ENCODE assay signal across 18 cellular contexts in genomic region chr6:45835725-45836437, GRCh38.
A peak's percentile ranks its signal among the peaks of the same experiment; 100 is the strongest.
DNase-seq lines count a peak whose midpoint lies in the region; ATAC-seq, FAIRE-seq and TF ChIP-seq lines count a peak whose summit lies in the region.
"Had no signal": no experiment of that assay in that cellular context is flagged by ENCODE, and none has a peak within 500 bp of the region (broad histone marks: within the 10 kb centered on the region; RNA-seq: fewer than 3 reads in every experiment).

No MANE protein-coding gene starts in this region.

- no TSS peak for BruUV-seq in HepG2 (replicated peaks; lab: Mats Ljungman, UMichigan)

- no peak for TF ChIP-seq POLR2A in HepG2 (IDR thresholded peaks at IDR 0.05; ENCODE audit: insufficient read depth in 1 of 2, low read depth in 2 of 2, low read length in 2 of 2)

- intact Hi-C loops in activated CD4-positive, alpha-beta memory T cell treated with anti-CD3 and anti-CD28 coated beads for 36 hours (cut with micrococcal nuclease): no loop called here
- intact Hi-C loops in HepG2 (cut with micrococcal nuclease; ENCODE audit: unreplicated experiment): no loop called here

- H3K27ac ChIP-seq in mesenchymal stem cell (ENCODE audit: low read length, poor library complexity, severe bottlenecking): peak overlapping the region; percentile 59
- no peak overlapping the region for H3K27ac ChIP-seq in HepG2 (ENCODE audit: extremely low read length, insufficient read depth, low read length)
- H3K27ac ChIP-seq: C4-2B, Peyer's patch, uterus had no signal

- H3K9ac ChIP-seq in mesenchymal stem cell (ENCODE audit: low read length) (no peak overlapping the region), HepG2 (ENCODE audit: insufficient read depth, low read depth, low read length) (no peak overlapping the region)

- H2AK5ac ChIP-seq in mesenchymal stem cell (ENCODE audit: low read length, severe bottlenecking): no peak overlapping the region

- peak overlapping the region; percentile 80 for H3K27ac Mint-ChIP-seq in activated CD4-positive, alpha-beta memory T cell treated with anti-CD3 and anti-CD28 coated beads for 36 hours
- H3K27ac Mint-ChIP-seq: activated CD4-positive, alpha-beta T cell treated with anti-CD3 and anti-CD28 coated beads, Interleukin-2, amount 10 ng/mL, durations not matched to agents 7 days and 5 days; IgD-negative memory B cell; T-cell had no signal

- no peak overlapping the region for H2AFZ ChIP-seq in mesenchymal stem cell (ENCODE audit: low read depth, low read length)
- H2AFZ ChIP-seq in HepG2 (ENCODE audit: low read length): no peak overlapping the region

- peak overlapping the region; percentile 45 for H3K4me3 Mint-ChIP-seq in activated CD4-positive, alpha-beta memory T cell treated with anti-CD3 and anti-CD28 coated beads for 36 hours
- H3K4me3 Mint-ChIP-seq: activated CD4-positive, alpha-beta T cell treated with anti-CD3 and anti-CD28 coated beads, Interleukin-2, amount 10 ng/mL, durations not matched to agents 7 days and 5 days; IgD-negative memory B cell; naive thymus-derived CD4-positive, alpha-beta T cell; T-cell had no signal

- no peak overlapping the region for H3K23ac ChIP-seq in mesenchymal stem cell (ENCODE audit: low read length in 2 of 2)

- H3K4me3 ChIP-seq in GM12865 (ENCODE audit: low read depth, low read length) (no peak overlapping the region), mesenchymal stem cell (ENCODE audit: insufficient read depth in 1 of 2, low read depth in 1 of 2, low read length in 2 of 2) (no peak overlapping the region), HepG2 (replicated peaks in 1 of 3; ENCODE audit: insufficient read depth in 1 of 3, low read depth in 2 of 3, low read length in 3 of 3) (no peak overlapping the region)
- H3K4me3 ChIP-seq: Peyer's patch, uterus had no signal

- DNase-seq in GM12865 (ENCODE audit: low read depth): peak; percentile 13
- peak; percentile 6 for DNase-seq in HCEC 1CT
- peak; percentile 47 for DNase-seq in activated CD4-positive, alpha-beta memory T cell treated with anti-CD3 and anti-CD28 coated beads for 36 hours
- no peak for DNase-seq in mesenchymal stem cell
- no peak for DNase-seq in HepG2 (ENCODE audit: low spot score)
- no peak for DNase-seq in DMS114 treated with DMSO at 0.1 percent for 48 hours (lab: John Stamatoyannopoulos, UW; ENCODE audit: unreplicated experiment)
- DNase-seq: activated CD4-positive, alpha-beta T cell treated with anti-CD3 and anti-CD28 coated beads, Interleukin-2, amount 10 ng/mL, durations not matched to agents 7 days and 5 days; central memory CD4-positive, alpha-beta T cell; islet precursor cell; naive thymus-derived CD4-positive, alpha-beta T cell; NCI-H510A; Peyer's patch; retina; T-cell; uterus had no signal

- in situ Hi-C loops in HepG2 (cut with HindIII; ENCODE audit: extremely low pct_ligation_motif_present, low pct_unique_long_range_greater_than_20kb): no loop called here

- no peak overlapping the region for H3K4ac ChIP-seq in mesenchymal stem cell (ENCODE audit: low read depth in 1 of 2, low read length in 2 of 2)

- TF ChIP-seq RAD21 in HepG2 (CRISPR knock-in tag; IDR thresholded peaks at IDR 0.05): no peak

- no peak overlapping the region for H2BK12ac ChIP-seq in mesenchymal stem cell (ENCODE audit: low read length in 2 of 2)

- H3K14ac ChIP-seq in mesenchymal stem cell (ENCODE audit: low read length in 2 of 2): no peak overlapping the region

- H3K4me1 Mint-ChIP-seq in activated CD4-positive, alpha-beta memory T cell treated with anti-CD3 and anti-CD28 coated beads for 36 hours (ENCODE audit: low read depth): peaks cover 53% of the 10 kb centered on the region

- ATAC-seq in HepG2 (no peak), HG03565 (IDR thresholded peaks at IDR 0.05; ENCODE audit: unreplicated experiment) (no peak)
- ATAC-seq: naive thymus-derived CD4-positive, alpha-beta T cell; T-cell had no signal

- H4K91ac ChIP-seq in mesenchymal stem cell (ENCODE audit: low read length): no peak overlapping the region

- no peak overlapping the region for H2BK5ac ChIP-seq in mesenchymal stem cell (ENCODE audit: low read depth, low read length, poor library complexity, severe bottlenecking)

- H3K27me3 Mint-ChIP-seq in activated CD4-positive, alpha-beta memory T cell treated with anti-CD3 and anti-CD28 coated beads for 36 hours: no peaks in the 10 kb centered on the region
- H3K27me3 Mint-ChIP-seq: activated CD4-positive, alpha-beta T cell treated with anti-CD3 and anti-CD28 coated beads, Interleukin-2, amount 10 ng/mL, durations not matched to agents 7 days and 5 days; naive thymus-derived CD4-positive, alpha-beta T cell; T-cell had no signal

- H3K9me3 ChIP-seq in mesenchymal stem cell (ENCODE audit: control insufficient read depth, low read length): no peaks in the 10 kb centered on the region
- H3K9me3 ChIP-seq in HepG2 (ENCODE audit: low read length): no peaks in the 10 kb centered on the region
- H3K9me3 ChIP-seq: Peyer's patch, uterus had no signal

- H2BK120ac ChIP-seq in mesenchymal stem cell (ENCODE audit: low read depth, low read length): no peak overlapping the region

- TF ChIP-seq CTCF in GM12865 (IDR thresholded peaks at IDR 0.05; ENCODE audit: insufficient read depth, low read depth, low read length, missing control alignments) (no peak), HepG2 (CRISPR knock-in tag; IDR thresholded peaks at IDR 0.05) (no peak)

- 85% methylated on average over 4 of the region's 4 CpGs for whole genome bisulfite sequencing in mesenchymal stem cell
- 7% methylated on average over 4 of the region's 4 CpGs for WGBS in HepG2 (ENCODE audit: low lambda C conversion rate)

- H3K9me3 Mint-ChIP-seq in activated CD4-positive, alpha-beta memory T cell treated with anti-CD3 and anti-CD28 coated beads for 36 hours: no peaks in the 10 kb centered on the region
- H3K9me3 Mint-ChIP-seq: activated CD4-positive, alpha-beta T cell treated with anti-CD3 and anti-CD28 coated beads, Interleukin-2, amount 10 ng/mL, durations not matched to agents 7 days and 5 days; IgD-negative memory B cell; T-cell had no signal

- H3K36me3 ChIP-seq in mesenchymal stem cell (ENCODE audit: control insufficient read depth in 1 of 2, insufficient read depth in 2 of 2, low read depth in 1 of 2, low read length in 2 of 2) (no peaks in the 10 kb centered on the region), HepG2 (replicated peaks in 1 of 2; ENCODE audit: control insufficient read depth in 1 of 2, insufficient read depth in 2 of 2, low read length in 2 of 2) (no peaks in the 10 kb centered on the region)
- H3K36me3 ChIP-seq: Peyer's patch, uterus had no signal

- no peak overlapping the region for H3K18ac ChIP-seq in mesenchymal stem cell (ENCODE audit: low read depth in 1 of 2, low read length in 2 of 2)

- CTCF ChIA-PET in activated CD4-positive, alpha-beta memory T cell treated with anti-CD3 and anti-CD28 coated beads for 36 hours (lab: Charles Lee): interaction anchor here (0.6 to 1.7 kb wide), 4 partner anchors 28 to 95 kb away, joined by 3 to 6 read pairs (median 3); no protein-coding TSS in a partner anchor
- CTCF ChIA-PET in HepG2 (lab: Yijun Ruan, JAX; ENCODE audit: low intra/inter-chr PET ratio, low total read pairs): no interaction called here

- H3K27me3 ChIP-seq in mesenchymal stem cell (ENCODE audit: control insufficient read depth in 1 of 2, insufficient read depth in 1 of 2, low read length in 2 of 2): peaks cover 0 to 6% of the 10 kb centered on the region in 2 experiments
- no peaks in the 10 kb centered on the region; a peak in 1 of 5 replicates for H3K27me3 ChIP-seq in HepG2 (ENCODE audit: control insufficient read depth in 1 of 2, insufficient read depth in 2 of 2, low read length in 2 of 2)
- H3K27me3 ChIP-seq: Peyer's patch, uterus had no signal

- H3K4me1 ChIP-seq in mesenchymal stem cell (ENCODE audit: control insufficient read depth, insufficient read depth, low read depth, low read length) (peaks cover 4% of the 10 kb centered on the region), HepG2 (ENCODE audit: insufficient read depth, low read length) (no peaks in the 10 kb centered on the region)
- H3K4me1 ChIP-seq: Peyer's patch, uterus had no signal

- H2BK15ac ChIP-seq in mesenchymal stem cell (ENCODE audit: low read depth, poor library complexity, severe bottlenecking): no peak overlapping the region

- H3K79me1 ChIP-seq in mesenchymal stem cell (replicated peaks; ENCODE audit: low read length, poor library complexity, severe bottlenecking): no peaks in the 10 kb centered on the region

- no peaks in the 10 kb centered on the region for H4K20me1 ChIP-seq in HepG2 (ENCODE audit: insufficient read depth, low read length)

- no peak for FAIRE-seq in HepG2 (lab: Jason Lieb, UNC)

- no peaks in the 10 kb centered on the region for H3K36me3 Mint-ChIP-seq in activated CD4-positive, alpha-beta memory T cell treated with anti-CD3 and anti-CD28 coated beads for 36 hours
- H3K36me3 Mint-ChIP-seq: naive thymus-derived CD4-positive, alpha-beta T cell; T-cell had no signal

- no peak for TF ChIP-seq EP300 in HepG2 (IDR thresholded peaks at IDR 0.05; ENCODE audit: low read depth in 2 of 2, low read length in 2 of 2)
- no peak for TF ChIP-seq EP300 in HepG2 (CRISPR knock-in tag; IDR thresholded peaks at IDR 0.05; ENCODE audit: borderline replicate concordance)

- H3K79me2 ChIP-seq in HepG2 (ENCODE audit: insufficient read depth, low read length): no peaks in the 10 kb centered on the region

- no peak overlapping the region for H4K8ac ChIP-seq in mesenchymal stem cell (ENCODE audit: low read length)

- H3K4me2 ChIP-seq in mesenchymal stem cell (ENCODE audit: low read length, poor library complexity, severe bottlenecking) (no peak overlapping the region), HepG2 (ENCODE audit: low read depth, low read length) (no peak overlapping the region)

- POLR2A ChIA-PET in activated CD4-positive, alpha-beta memory T cell treated with anti-CD3 and anti-CD28 coated beads for 36 hours (lab: Charles Lee): interaction anchor here (0.8 to 0.9 kb wide), 3 partner anchors 14 to 87 kb away, joined by 3 read pairs; no protein-coding TSS in a partner anchor
- POLR2A ChIA-PET in HepG2 (lab: Yijun Ruan, JAX): no interaction called here

TF ChIP-seq in HepG2, 621 proteins besides CTCF, POLR2A, EP300 and RAD21 (continues in another document):
- no peak for TF ChIP-seq NR2F1 (CRISPR knock-in tag; IDR thresholded peaks at IDR 0.05)

Comparison
In these comparisons a context has a peak if more than half of its experiments do, and no peak if none do; other contexts are left out.
1. DNase-seq: peak in GM12865 (single experiment), HCEC 1CT (single experiment) and activated CD4-positive, alpha-beta memory T cell treated with anti-CD3 and anti-CD28 coated beads for 36 hours (single experiment); none in mesenchymal stem cell (single experiment), HepG2 (single experiment) and DMS114 treated with DMSO at 0.1 percent for 48 hours (single experiment).